ENCODE assay signal across 15 cellular contexts in genomic region chr14:67602071-67602470, GRCh38.
"Had no signal": no experiment of that assay in that cellular context is flagged by ENCODE, and none has a peak within 500 bp of the region (broad histone marks: within the 10 kb centered on the region; RNA-seq: fewer than 3 reads in every experiment).

No MANE protein-coding gene starts in this region.

- ATAC-seq: activated CD4-positive, CD25-positive, alpha-beta regulatory T cell treated with anti-CD3 and anti-CD28 coated beads, Interleukin-2, amount 50 U/mL, for 24 hours; activated CD8-positive, alpha-beta memory T cell treated with anti-CD3 and anti-CD28 coated beads, Interleukin-2, amount 10 ng/mL, durations not matched to agents 7 days and 5 days; gastrocnemius medialis; heart right ventricle; left ventricle myocardium superior; right cardiac atrium had no signal

- H3K4me3 ChIP-seq: adrenal gland, gastrocnemius medialis, heart right ventricle, transverse colon had no signal

- H3K27ac ChIP-seq: gastrocnemius medialis, heart right ventricle, transverse colon had no signal

- H3K27me3 ChIP-seq: adrenal gland, gastrocnemius medialis, transverse colon had no signal

- H3K9me3 Mint-ChIP-seq: activated naive CD4-positive, alpha-beta T cell treated with anti-CD3 and anti-CD28 coated beads for 36 hours had no signal

- DNase-seq: activated CD4-positive, alpha-beta T cell treated with anti-CD3 and anti-CD28 coated beads, Interleukin-2, amount 50 U/mL, for 4 hours; activated CD8-positive, alpha-beta memory T cell treated with anti-CD3 and anti-CD28 coated beads, Interleukin-2, amount 10 ng/mL, durations not matched to agents 7 days and 5 days; activated naive CD4-positive, alpha-beta T cell treated with anti-CD3 and anti-CD28 coated beads for 36 hours; adrenal gland; central memory CD4-positive, alpha-beta T cell; cortex of kidney; effector memory CD4-positive, alpha-beta T cell; gastrocnemius medialis; heart right ventricle; kidney; left ventricle myocardium superior; right cardiac atrium; small intestine; transverse colon had no signal

- H3K27ac Mint-ChIP-seq: activated CD8-positive, alpha-beta memory T cell treated with anti-CD3 and anti-CD28 coated beads, Interleukin-2, amount 10 ng/mL, durations not matched to agents 7 days and 5 days; activated naive CD4-positive, alpha-beta T cell treated with anti-CD3 and anti-CD28 coated beads for 36 hours had no signal

- FAIRE-seq: small intestine had no signal

- H3K36me3 ChIP-seq: adrenal gland, gastrocnemius medialis, heart right ventricle, transverse colon had no signal

- H3K9me3 ChIP-seq: adrenal gland, gastrocnemius medialis, heart right ventricle, transverse colon had no signal

- H3K4me3 Mint-ChIP-seq: activated CD8-positive, alpha-beta memory T cell treated with anti-CD3 and anti-CD28 coated beads, Interleukin-2, amount 10 ng/mL, durations not matched to agents 7 days and 5 days; activated naive CD4-positive, alpha-beta T cell treated with anti-CD3 and anti-CD28 coated beads for 36 hours had no signal
